ENCODE assay signal across 17 cellular contexts in the genomic region with DNA sequence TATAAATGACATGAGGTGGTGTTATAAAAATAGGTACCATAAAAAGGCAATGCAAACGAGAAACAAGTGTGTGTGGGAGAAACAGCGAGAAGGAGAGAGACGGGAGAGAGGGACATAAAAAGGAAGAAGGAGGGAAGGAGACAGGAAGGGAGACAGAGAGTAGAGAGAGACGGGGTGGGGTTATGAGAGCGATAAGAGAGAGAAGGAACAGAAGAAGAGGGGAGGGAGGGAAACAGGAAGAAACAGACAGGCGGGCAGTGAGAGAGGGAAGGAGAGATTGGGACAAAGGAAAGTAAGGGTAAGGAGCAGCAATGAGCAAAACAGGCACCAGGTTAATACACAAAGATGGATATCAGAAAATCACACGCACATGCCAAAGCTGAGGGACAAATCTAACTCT.
DNase-seq lines count a peak whose midpoint lies in the region; ATAC-seq and TF ChIP-seq lines count a peak whose summit lies in the region.
"Had no signal": no experiment of that assay in that cellular context is flagged by ENCODE, and none has a peak within 500 bp of the region (broad histone marks: within the 10 kb centered on the region; RNA-seq: fewer than 3 reads in every experiment).

No MANE protein-coding gene starts in this region.

- in situ Hi-C loops in GM13977 (cut with MboI; ENCODE audit: low pct_unique_long_range_greater_than_20kb, low sequenced_read_pairs, unreplicated experiment), result no loop called here

- no peaks in the 10 kb centered on the region for H3K9me3 Mint-ChIP-seq in nephron progenitor cell
- no peaks in the 10 kb centered on the region for H3K9me3 Mint-ChIP-seq in activated T-helper 17 cell treated with anti-CD3 and anti-CD28 coated beads, Interleukin-2, amount 50 U/mL, for 72 hours
- H3K9me3 Mint-ChIP-seq: CD14-positive monocyte; CD8-positive, alpha-beta T cell; HFFc6 had no signal

- no peaks in the 10 kb centered on the region for H3K27me3 ChIP-seq in BLaER1 treated with 17β-estradiol and CSF1 and Interleukin-3, amounts not matched to agents 10 nM and 100 nM
- no peaks in the 10 kb centered on the region for H3K27me3 ChIP-seq in Loucy (ENCODE audit: insufficient read depth, low read length, poor library complexity, severe bottlenecking)

- H3K27ac Mint-ChIP-seq in nephron progenitor cell, result peak overlapping the region; percentile 4
- no peak overlapping the region for H3K27ac Mint-ChIP-seq in activated T-helper 17 cell treated with anti-CD3 and anti-CD28 coated beads, Interleukin-2, amount 50 U/mL, for 72 hours
- H3K27ac Mint-ChIP-seq: CD14-positive monocyte; CD8-positive, alpha-beta T cell; HFFc6 had no signal

- H3K9me3 ChIP-seq in BLaER1 treated with 17β-estradiol and CSF1 and Interleukin-3, amounts not matched to agents 10 nM and 100 nM (replicated peaks in 1 of 11), result peaks cover 0 to 5% (median 0%) of the 10 kb centered on the region in 11 experiments; a peak in 1 of 22 replicates
- no peaks in the 10 kb centered on the region for H3K9me3 ChIP-seq in Loucy (ENCODE audit: insufficient read depth, low read depth, low read length)
- H3K9me3 ChIP-seq: HAP-1 had no signal

- no peak overlapping the region for H3K4me3 ChIP-seq in BLaER1 treated with 17β-estradiol and CSF1 and Interleukin-3, amounts not matched to agents 10 nM and 100 nM
- no peak overlapping the region for H3K4me3 ChIP-seq in Loucy (ENCODE audit: low read length, poor library complexity, severe bottlenecking)
- H3K4me3 ChIP-seq: HAP-1 had no signal

- DNase-seq in epithelial cell of prostate (ENCODE audit: low read depth, low spot score) (no peak), nephron progenitor cell (no peak), left lobe of liver (ENCODE audit: low spot score) (no peak), GM13977 (ENCODE audit: low spot score) (no peak)
- DNase-seq: ACHN; CD8-positive, alpha-beta T cell; COR-L47; DMS153; DND-41; GDM1; GOT3; HFFc6 had no signal

- H2AFZ ChIP-seq in Loucy (ENCODE audit: low read length), result no peak overlapping the region

- no peak overlapping the region for H3K4me3 Mint-ChIP-seq in nephron progenitor cell
- no peak overlapping the region for H3K4me3 Mint-ChIP-seq in activated T-helper 17 cell treated with anti-CD3 and anti-CD28 coated beads, Interleukin-2, amount 50 U/mL, for 72 hours
- H3K4me3 Mint-ChIP-seq: CD14-positive monocyte; CD8-positive, alpha-beta T cell; HFFc6 had no signal

- no peaks in the 10 kb centered on the region for H3K79me2 ChIP-seq in Loucy (ENCODE audit: insufficient read depth, low read length)

- H3K4me2 ChIP-seq in BLaER1 treated with 17β-estradiol and CSF1 and Interleukin-3, amounts not matched to agents 10 nM and 100 nM, result peak overlapping the region; percentile 76 to 95 (median 85)
- H3K4me2 ChIP-seq in Loucy (ENCODE audit: low read depth, low read length, poor library complexity, severe bottlenecking), result peak overlapping the region; percentile 96

- peak overlapping the region in 3 of 11 experiments; percentile 12 to 21 (median 15); a peak in 2 of 22 replicates for H3K9ac ChIP-seq in BLaER1 treated with 17β-estradiol and CSF1 and Interleukin-3, amounts not matched to agents 10 nM and 100 nM
- H3K9ac ChIP-seq in Loucy (ENCODE audit: low read depth, low read length, poor library complexity, severe bottlenecking), result peak overlapping the region; percentile 34

- peaks cover 68% of the 10 kb centered on the region for H3K4me1 Mint-ChIP-seq in nephron progenitor cell
- H3K4me1 Mint-ChIP-seq in activated T-helper 17 cell treated with anti-CD3 and anti-CD28 coated beads, Interleukin-2, amount 50 U/mL, for 72 hours, result peaks cover 12% of the 10 kb centered on the region

- H3K36me3 ChIP-seq in BLaER1 treated with 17β-estradiol and CSF1 and Interleukin-3, amounts not matched to agents 10 nM and 100 nM, result peaks cover 0 to 8% (median 0%) of the 10 kb centered on the region in 11 experiments; a peak in 2 of 22 replicates
- H3K36me3 ChIP-seq in Loucy (ENCODE audit: insufficient read depth, low read length), result no peaks in the 10 kb centered on the region
- H3K36me3 ChIP-seq: HAP-1 had no signal

- peaks cover 70 to 78% (median 73%) of the 10 kb centered on the region in 10 experiments for H3K4me1 ChIP-seq in BLaER1 treated with 17β-estradiol and CSF1 and Interleukin-3, amounts not matched to agents 10 nM and 100 nM
- H3K4me1 ChIP-seq in Loucy (ENCODE audit: insufficient read depth, low read length, poor library complexity, severe bottlenecking), result peaks cover 75% of the 10 kb centered on the region
- H3K4me1 ChIP-seq: HAP-1 had no signal

- no peaks in the 10 kb centered on the region for H3K36me3 Mint-ChIP-seq in nephron progenitor cell (ENCODE audit: low read depth)
- no peaks in the 10 kb centered on the region for H3K36me3 Mint-ChIP-seq in activated T-helper 17 cell treated with anti-CD3 and anti-CD28 coated beads, Interleukin-2, amount 50 U/mL, for 72 hours (ENCODE audit: low read depth)
- H3K36me3 Mint-ChIP-seq: CD8-positive, alpha-beta T cell had no signal

- peaks cover 21% of the 10 kb centered on the region for H3F3A ChIP-seq in Loucy (ENCODE audit: low read depth)

- H3K9me2 ChIP-seq in Loucy (replicated peaks; ENCODE audit: low read depth, low read length), result no peaks in the 10 kb centered on the region

- H3K27me3 Mint-ChIP-seq in nephron progenitor cell (ENCODE audit: low read depth, poor library complexity), result peaks cover 3% of the 10 kb centered on the region
- H3K27me3 Mint-ChIP-seq in activated T-helper 17 cell treated with anti-CD3 and anti-CD28 coated beads, Interleukin-2, amount 50 U/mL, for 72 hours, result no peaks in the 10 kb centered on the region

- no peak for TF ChIP-seq CTCF in Loucy (conservative IDR thresholded peaks at IDR 0.05; ENCODE audit: low read length)
- TF ChIP-seq CTCF in nephron progenitor cell (IDR thresholded peaks at IDR 0.05), result no peak
- TF ChIP-seq CTCF in GM13977 (IDR thresholded peaks at IDR 0.05; ENCODE audit: extremely low read depth, insufficient read depth, missing control alignments), result no peak

- H3K27ac ChIP-seq in BLaER1 treated with 17β-estradiol and CSF1 and Interleukin-3, amounts not matched to agents 10 nM and 100 nM, result peak overlapping the region in 9 of 11 experiments; percentile 3 to 74 (median 26); a peak in 12 of 22 replicates
- peak overlapping the region; percentile 31 for H3K27ac ChIP-seq in epithelial cell of prostate

- no peaks in the 10 kb centered on the region for H4K20me1 ChIP-seq in BLaER1 treated with 17β-estradiol and CSF1 and Interleukin-3, amounts not matched to agents 10 nM and 100 nM
- no peaks in the 10 kb centered on the region for H4K20me1 ChIP-seq in Loucy (ENCODE audit: insufficient read depth, low read length, poor library complexity, severe bottlenecking)

- ATAC-seq in activated T-helper 17 cell treated with anti-CD3 and anti-CD28 coated beads, Interleukin-2, amount 50 U/mL, for 72 hours (replicated peaks), result no peak
- no peak for ATAC-seq in left lobe of liver
- ATAC-seq: CD8-positive, alpha-beta T cell had no signal
